ENCODE assay signal across 8 cellular contexts in genomic region chr1:8169364-8170058, GRCh38.
DNase-seq lines count a peak whose midpoint lies in the region; ATAC-seq lines count a peak whose summit lies in the region.

No MANE protein-coding gene starts in this region.

- H2BK15ac ChIP-seq in mesendoderm (replicated peaks; ENCODE audit: low read depth): no peak overlapping the region

- H3K36me3 Mint-ChIP-seq in T-helper 17 cell (ENCODE audit: low read depth): peaks cover 4% of the 10 kb centered on the region

- no peaks in the 10 kb centered on the region for H3K27me3 Mint-ChIP-seq in T-helper 17 cell

- H2BK120ac ChIP-seq in mesendoderm (ENCODE audit: low read depth, low read length): no peak overlapping the region

- peaks cover 20% of the 10 kb centered on the region for H3K4me1 Mint-ChIP-seq in T-helper 17 cell

- peak in 9 of 14 donors; percentile 9 to 94 (median 16) for DNase-seq in C1 segment of cervical spinal cord (lab: John Stamatoyannopoulos, UW)
- peak; percentile 61 for DNase-seq in GM19238 (ENCODE audit: insufficient read length, low spot score)
- peak; percentile 15 for DNase-seq in MV-4-11 (lab: John Stamatoyannopoulos, UW)
- no peak for DNase-seq in T-helper 17 cell
- DNase-seq in dermis microvascular lymphatic vessel endothelial cell (ENCODE audit: low read depth in 2 of 2): peak; percentile 88 to 90
- peak; percentile 79 for DNase-seq in mesendoderm
- DNase-seq in substantia nigra (lab: John Stamatoyannopoulos, UW): peak in 24 of 49 donors; percentile 2 to 83 (median 16)

- H4K5ac ChIP-seq in mesendoderm (ENCODE audit: low read length): no peak overlapping the region

- no peaks in the 10 kb centered on the region for H3K27me3 ChIP-seq in mesendoderm (ENCODE audit: insufficient read depth, low read length, poor library complexity)

- peak overlapping the region; percentile 53 for H3K27ac Mint-ChIP-seq in T-helper 17 cell

- peak overlapping the region; percentile 40 for H3K56ac ChIP-seq in mesendoderm (ENCODE audit: low read length)

- peak overlapping the region; percentile 83 for H2AK5ac ChIP-seq in mesendoderm (ENCODE audit: low read length)

- H3K4me3 Mint-ChIP-seq in T-helper 17 cell: peak overlapping the region; percentile 16

- no peaks in the 10 kb centered on the region for H3K79me2 ChIP-seq in mesendoderm (ENCODE audit: control insufficient read depth, insufficient read depth, low read length)

- H3K4me1 ChIP-seq in mesendoderm (ENCODE audit: control insufficient read depth, low read depth, low read length): peaks cover 9% of the 10 kb centered on the region

- no peaks in the 10 kb centered on the region for H3K9me3 ChIP-seq in T-helper 17 cell (ENCODE audit: control insufficient read depth, low read length, poor library complexity, severe bottlenecking)

- ATAC-seq in T-helper 17 cell (peak; percentile 92), GM18873 (IDR thresholded peaks at IDR 0.05; ENCODE audit: low FRiP score, unreplicated experiment) (no peak)

- no peaks in the 10 kb centered on the region for H3K36me3 ChIP-seq in mesendoderm (ENCODE audit: control insufficient read depth, insufficient read depth, low read length)

- no peaks in the 10 kb centered on the region for H3K79me1 ChIP-seq in mesendoderm (ENCODE audit: low read length)

- H3K4ac ChIP-seq in mesendoderm (ENCODE audit: low read depth, low read length): no peak overlapping the region

- H3K23ac ChIP-seq in mesendoderm (ENCODE audit: low read length): no peak overlapping the region

- H4K8ac ChIP-seq in mesendoderm (ENCODE audit: low read depth, low read length): no peak overlapping the region

- H3K27ac ChIP-seq in mesendoderm (ENCODE audit: low read depth, low read length): no peak overlapping the region
- H3K27ac ChIP-seq in substantia nigra (ENCODE audit: low read depth, low read length, poor library complexity, severe bottlenecking): peak overlapping the region; percentile 45

- WGBS in mesendoderm (ENCODE audit: extremely low coverage, insufficient coverage, low lambda C conversion rate): no CpG with 5 or more reads among the region's 9 CpGs

- no peak overlapping the region for H3K4me2 ChIP-seq in mesendoderm (ENCODE audit: low read length)

- no peak overlapping the region for H2BK5ac ChIP-seq in mesendoderm (ENCODE audit: low read length)

- no peak overlapping the region for H3K9ac ChIP-seq in mesendoderm (ENCODE audit: low read length)

- H3K18ac ChIP-seq in mesendoderm (ENCODE audit: low read length): no peak overlapping the region

- H3K4me3 ChIP-seq in mesendoderm (ENCODE audit: low read length): no peak overlapping the region

Comparison
In these comparisons a context has a peak if more than half of its experiments do, and no peak if none do; other contexts are left out.
1. DNase-seq: peak in C1 segment of cervical spinal cord (9 of 14), GM19238 (single experiment), MV-4-11 (single experiment), dermis microvascular lymphatic vessel endothelial cell (2 of 2) and mesendoderm (single experiment); none in T-helper 17 cell (0 of 3).